1 cellular context compared by ENCODE assay signal in the genomic region with DNA sequence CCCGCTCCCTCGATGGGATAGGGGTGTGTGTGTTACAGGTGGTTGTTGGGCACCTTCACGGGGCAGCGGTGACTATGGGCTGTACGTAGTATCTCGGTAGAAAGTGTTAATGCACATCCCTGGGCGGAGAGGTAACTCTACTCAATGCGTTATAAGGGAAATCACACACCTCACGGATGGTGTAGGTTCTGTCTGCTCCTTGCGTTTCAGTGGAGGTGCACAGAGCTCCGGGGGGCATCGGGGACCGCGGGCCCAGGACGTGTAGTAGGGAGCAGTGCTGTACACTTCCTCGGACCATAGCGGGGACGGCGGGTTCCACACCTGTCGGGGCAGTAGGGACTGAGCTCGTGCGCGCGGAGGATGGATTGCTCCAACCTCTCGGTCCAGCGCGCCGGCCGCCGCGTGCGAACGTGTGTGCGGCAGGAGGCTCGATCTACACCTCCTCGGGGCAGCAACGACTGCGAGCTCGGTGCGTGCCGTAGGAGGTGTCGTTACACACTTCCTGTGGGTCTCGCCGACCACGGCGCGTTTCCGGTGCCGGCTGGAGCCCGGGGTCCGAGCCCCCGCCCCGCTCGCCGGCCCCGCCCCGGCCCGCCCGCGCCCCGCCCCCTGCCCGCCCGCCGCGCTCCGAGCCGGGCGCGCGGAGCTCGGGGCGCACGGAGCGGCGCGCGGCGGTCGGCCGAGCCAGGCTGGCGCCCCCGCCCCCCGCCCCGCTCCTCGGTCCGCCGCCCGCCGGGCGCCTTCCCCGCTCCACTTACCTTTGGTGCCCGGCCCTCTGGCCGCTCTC.
TF ChIP-seq lines count a peak whose summit lies in the region.

A gene with protein sequence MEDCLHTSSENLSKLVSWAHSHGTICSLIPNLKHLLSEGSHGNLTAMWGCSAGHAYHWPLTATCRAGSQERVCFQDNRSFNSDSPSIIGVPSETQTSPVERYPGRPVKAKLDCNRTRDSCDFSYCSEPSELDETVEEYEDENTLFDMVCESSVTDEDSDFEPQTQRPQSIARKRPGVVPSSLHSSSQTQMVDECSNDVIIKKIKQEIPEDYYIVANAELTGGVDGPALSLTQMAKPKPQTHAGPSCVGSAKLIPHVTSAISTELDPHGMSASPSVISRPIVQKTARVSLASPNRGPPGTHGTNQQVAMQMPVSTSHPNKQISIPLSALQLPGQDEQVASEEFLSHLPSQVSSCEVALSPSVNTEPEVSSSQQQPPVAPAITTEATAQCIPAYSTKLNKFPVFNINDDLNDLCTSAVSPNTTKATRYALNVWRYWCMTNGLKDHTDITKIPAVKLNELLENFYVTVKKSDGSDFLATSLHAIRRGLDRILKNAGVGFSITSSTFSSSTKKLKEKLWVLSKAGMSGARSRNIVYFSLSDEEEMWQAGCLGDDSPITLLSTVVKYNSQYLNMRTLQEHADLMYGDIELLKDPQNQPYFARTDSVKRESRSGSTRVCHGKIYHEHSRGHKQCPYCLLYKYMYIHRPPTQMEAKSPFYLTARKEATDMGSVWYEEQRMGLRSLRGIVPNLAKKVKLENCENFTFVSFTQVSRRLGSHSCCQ (plus strand): TSS at position 607 of the 787 bp plus-strand sequence. CDS start 87,254 bp downstream, outside the sequence.

TF ChIP-seq in HEK293, 187 proteins besides CTCF, POLR2A, EP300 and RAD21 (continued from another document and continues in another):
- TF ChIP-seq, protein P1, sequence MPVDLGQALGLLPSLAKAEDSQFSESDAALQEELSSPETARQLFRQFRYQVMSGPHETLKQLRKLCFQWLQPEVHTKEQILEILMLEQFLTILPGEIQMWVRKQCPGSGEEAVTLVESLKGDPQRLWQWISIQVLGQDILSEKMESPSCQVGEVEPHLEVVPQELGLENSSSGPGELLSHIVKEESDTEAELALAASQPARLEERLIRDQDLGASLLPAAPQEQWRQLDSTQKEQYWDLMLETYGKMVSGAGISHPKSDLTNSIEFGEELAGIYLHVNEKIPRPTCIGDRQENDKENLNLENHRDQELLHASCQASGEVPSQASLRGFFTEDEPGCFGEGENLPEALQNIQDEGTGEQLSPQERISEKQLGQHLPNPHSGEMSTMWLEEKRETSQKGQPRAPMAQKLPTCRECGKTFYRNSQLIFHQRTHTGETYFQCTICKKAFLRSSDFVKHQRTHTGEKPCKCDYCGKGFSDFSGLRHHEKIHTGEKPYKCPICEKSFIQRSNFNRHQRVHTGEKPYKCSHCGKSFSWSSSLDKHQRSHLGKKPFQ (tag by site-specific recombination; IDR thresholded peaks at IDR 0.05): no peak
- TF ChIP-seq, protein P2, sequence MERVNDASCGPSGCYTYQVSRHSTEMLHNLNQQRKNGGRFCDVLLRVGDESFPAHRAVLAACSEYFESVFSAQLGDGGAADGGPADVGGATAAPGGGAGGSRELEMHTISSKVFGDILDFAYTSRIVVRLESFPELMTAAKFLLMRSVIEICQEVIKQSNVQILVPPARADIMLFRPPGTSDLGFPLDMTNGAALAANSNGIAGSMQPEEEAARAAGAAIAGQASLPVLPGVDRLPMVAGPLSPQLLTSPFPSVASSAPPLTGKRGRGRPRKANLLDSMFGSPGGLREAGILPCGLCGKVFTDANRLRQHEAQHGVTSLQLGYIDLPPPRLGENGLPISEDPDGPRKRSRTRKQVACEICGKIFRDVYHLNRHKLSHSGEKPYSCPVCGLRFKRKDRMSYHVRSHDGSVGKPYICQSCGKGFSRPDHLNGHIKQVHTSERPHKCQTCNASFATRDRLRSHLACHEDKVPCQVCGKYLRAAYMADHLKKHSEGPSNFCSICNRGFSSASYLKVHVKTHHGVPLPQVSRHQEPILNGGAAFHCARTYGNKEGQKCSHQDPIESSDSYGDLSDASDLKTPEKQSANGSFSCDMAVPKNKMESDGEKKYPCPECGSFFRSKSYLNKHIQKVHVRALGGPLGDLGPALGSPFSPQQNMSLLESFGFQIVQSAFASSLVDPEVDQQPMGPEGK (tag by site-specific recombination; IDR thresholded peaks at IDR 0.05): 0 out of 2 replicates have a peak, but pooled peaks have one; percentile 28
- TF ChIP-seq, protein P3, sequence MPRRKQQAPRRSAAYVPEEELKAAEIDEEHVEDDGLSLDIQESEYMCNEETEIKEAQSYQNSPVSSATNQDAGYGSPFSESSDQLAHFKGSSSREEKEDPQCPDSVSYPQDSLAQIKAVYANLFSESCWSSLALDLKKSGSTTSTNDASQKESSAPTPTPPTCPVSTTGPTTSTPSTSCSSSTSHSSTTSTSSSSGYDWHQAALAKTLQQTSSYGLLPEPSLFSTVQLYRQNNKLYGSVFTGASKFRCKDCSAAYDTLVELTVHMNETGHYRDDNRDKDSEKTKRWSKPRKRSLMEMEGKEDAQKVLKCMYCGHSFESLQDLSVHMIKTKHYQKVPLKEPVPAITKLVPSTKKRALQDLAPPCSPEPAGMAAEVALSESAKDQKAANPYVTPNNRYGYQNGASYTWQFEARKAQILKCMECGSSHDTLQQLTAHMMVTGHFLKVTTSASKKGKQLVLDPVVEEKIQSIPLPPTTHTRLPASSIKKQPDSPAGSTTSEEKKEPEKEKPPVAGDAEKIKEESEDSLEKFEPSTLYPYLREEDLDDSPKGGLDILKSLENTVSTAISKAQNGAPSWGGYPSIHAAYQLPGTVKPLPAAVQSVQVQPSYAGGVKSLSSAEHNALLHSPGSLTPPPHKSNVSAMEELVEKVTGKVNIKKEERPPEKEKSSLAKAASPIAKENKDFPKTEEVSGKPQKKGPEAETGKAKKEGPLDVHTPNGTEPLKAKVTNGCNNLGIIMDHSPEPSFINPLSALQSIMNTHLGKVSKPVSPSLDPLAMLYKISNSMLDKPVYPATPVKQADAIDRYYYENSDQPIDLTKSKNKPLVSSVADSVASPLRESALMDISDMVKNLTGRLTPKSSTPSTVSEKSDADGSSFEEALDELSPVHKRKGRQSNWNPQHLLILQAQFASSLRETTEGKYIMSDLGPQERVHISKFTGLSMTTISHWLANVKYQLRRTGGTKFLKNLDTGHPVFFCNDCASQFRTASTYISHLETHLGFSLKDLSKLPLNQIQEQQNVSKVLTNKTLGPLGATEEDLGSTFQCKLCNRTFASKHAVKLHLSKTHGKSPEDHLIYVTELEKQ (tag by site-specific recombination; IDR thresholded peaks at IDR 0.05; ENCODE audit: borderline replicate concordance): no peak
- TF ChIP-seq, protein P4, sequence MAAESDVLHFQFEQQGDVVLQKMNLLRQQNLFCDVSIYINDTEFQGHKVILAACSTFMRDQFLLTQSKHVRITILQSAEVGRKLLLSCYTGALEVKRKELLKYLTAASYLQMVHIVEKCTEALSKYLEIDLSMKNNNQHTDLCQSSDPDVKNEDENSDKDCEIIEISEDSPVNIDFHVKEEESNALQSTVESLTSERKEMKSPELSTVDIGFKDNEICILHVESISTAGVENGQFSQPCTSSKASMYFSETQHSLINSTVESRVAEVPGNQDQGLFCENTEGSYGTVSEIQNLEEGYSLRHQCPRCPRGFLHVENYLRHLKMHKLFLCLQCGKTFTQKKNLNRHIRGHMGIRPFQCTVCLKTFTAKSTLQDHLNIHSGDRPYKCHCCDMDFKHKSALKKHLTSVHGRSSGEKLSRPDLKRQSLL (tag by site-specific recombination; IDR thresholded peaks at IDR 0.05): no peak
- TF ChIP-seq ZNF561 (tag by site-specific recombination; IDR thresholded peaks at IDR 0.05; ENCODE audit: borderline replicate concordance): no peak
- no peak for TF ChIP-seq ZNF585B (tag by site-specific recombination; IDR thresholded peaks at IDR 0.05)
- TF ChIP-seq ZSCAN23 (tag by site-specific recombination; IDR thresholded peaks at IDR 0.05): no peak
- peak; percentile 77 for TF ChIP-seq GLIS2 (tag by site-specific recombination; IDR thresholded peaks at IDR 0.05)
- peak; percentile 84 for TF ChIP-seq ZNF629 (tag by site-specific recombination; IDR thresholded peaks at IDR 0.05)
- TF ChIP-seq ZNF521 (tag by site-specific recombination; IDR thresholded peaks at IDR 0.05): no peak
- TF ChIP-seq, protein P5, sequence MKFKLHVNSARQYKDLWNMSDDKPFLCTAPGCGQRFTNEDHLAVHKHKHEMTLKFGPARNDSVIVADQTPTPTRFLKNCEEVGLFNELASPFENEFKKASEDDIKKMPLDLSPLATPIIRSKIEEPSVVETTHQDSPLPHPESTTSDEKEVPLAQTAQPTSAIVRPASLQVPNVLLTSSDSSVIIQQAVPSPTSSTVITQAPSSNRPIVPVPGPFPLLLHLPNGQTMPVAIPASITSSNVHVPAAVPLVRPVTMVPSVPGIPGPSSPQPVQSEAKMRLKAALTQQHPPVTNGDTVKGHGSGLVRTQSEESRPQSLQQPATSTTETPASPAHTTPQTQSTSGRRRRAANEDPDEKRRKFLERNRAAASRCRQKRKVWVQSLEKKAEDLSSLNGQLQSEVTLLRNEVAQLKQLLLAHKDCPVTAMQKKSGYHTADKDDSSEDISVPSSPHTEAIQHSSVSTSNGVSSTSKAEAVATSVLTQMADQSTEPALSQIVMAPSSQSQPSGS (tag by site-specific recombination; IDR thresholded peaks at IDR 0.05; ENCODE audit: low read depth): no peak
- TF ChIP-seq ZNF623 (tag by site-specific recombination; IDR thresholded peaks at IDR 0.05): no peak
- TF ChIP-seq ZNF660 (tag by site-specific recombination; IDR thresholded peaks at IDR 0.05): 0 out of 2 replicates have a peak, but pooled peaks have one; percentile 16
- no peak for TF ChIP-seq ZNF544 (tag by site-specific recombination; IDR thresholded peaks at IDR 0.05)
- no peak for TF ChIP-seq GLI4 (tag by site-specific recombination; IDR thresholded peaks at IDR 0.05)
- TF ChIP-seq, protein P6, sequence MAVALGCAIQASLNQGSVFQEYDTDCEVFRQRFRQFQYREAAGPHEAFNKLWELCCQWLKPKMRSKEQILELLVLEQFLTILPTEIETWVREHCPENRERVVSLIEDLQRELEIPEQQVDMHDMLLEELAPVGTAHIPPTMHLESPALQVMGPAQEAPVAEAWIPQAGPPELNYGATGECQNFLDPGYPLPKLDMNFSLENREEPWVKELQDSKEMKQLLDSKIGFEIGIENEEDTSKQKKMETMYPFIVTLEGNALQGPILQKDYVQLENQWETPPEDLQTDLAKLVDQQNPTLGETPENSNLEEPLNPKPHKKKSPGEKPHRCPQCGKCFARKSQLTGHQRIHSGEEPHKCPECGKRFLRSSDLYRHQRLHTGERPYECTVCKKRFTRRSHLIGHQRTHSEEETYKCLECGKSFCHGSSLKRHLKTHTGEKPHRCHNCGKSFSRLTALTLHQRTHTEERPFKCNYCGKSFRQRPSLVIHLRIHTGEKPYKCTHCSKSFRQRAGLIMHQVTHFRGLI (tag by site-specific recombination; IDR thresholded peaks at IDR 0.05): no peak
- TF ChIP-seq ZNF311 (tag by site-specific recombination; IDR thresholded peaks at IDR 0.05; ENCODE audit: borderline replicate concordance): no peak
- no peak for TF ChIP-seq ZNF664 (tag by site-specific recombination; IDR thresholded peaks at IDR 0.05)
- TF ChIP-seq, protein P7, sequence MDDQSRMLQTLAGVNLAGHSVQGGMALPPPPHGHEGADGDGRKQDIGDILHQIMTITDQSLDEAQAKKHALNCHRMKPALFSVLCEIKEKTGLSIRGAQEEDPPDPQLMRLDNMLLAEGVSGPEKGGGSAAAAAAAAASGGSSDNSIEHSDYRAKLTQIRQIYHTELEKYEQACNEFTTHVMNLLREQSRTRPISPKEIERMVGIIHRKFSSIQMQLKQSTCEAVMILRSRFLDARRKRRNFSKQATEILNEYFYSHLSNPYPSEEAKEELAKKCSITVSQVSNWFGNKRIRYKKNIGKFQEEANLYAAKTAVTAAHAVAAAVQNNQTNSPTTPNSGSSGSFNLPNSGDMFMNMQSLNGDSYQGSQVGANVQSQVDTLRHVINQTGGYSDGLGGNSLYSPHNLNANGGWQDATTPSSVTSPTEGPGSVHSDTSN (CRISPR knock-in tag; IDR thresholded peaks at IDR 0.05): peak; percentile 78; the same call in 1 of the 2 replicates
- TF ChIP-seq SETDB1 (IDR thresholded peaks at IDR 0.05; ENCODE audit: insufficient read length, low read length): no peak
- TF ChIP-seq, protein P8, sequence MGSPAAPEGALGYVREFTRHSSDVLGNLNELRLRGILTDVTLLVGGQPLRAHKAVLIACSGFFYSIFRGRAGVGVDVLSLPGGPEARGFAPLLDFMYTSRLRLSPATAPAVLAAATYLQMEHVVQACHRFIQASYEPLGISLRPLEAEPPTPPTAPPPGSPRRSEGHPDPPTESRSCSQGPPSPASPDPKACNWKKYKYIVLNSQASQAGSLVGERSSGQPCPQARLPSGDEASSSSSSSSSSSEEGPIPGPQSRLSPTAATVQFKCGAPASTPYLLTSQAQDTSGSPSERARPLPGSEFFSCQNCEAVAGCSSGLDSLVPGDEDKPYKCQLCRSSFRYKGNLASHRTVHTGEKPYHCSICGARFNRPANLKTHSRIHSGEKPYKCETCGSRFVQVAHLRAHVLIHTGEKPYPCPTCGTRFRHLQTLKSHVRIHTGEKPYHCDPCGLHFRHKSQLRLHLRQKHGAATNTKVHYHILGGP (tag by site-specific recombination; IDR thresholded peaks at IDR 0.05): no peak
- peak; percentile 92 for TF ChIP-seq GLIS1 (tag by site-specific recombination; IDR thresholded peaks at IDR 0.05)
- TF ChIP-seq ZIC2 (tag by site-specific recombination; IDR thresholded peaks at IDR 0.05): peak; percentile 21; the same call in 1 of the 2 replicates
- TF ChIP-seq ZNF214 (tag by site-specific recombination; IDR thresholded peaks at IDR 0.05; ENCODE audit: borderline replicate concordance): no peak
- peak; percentile 89 for TF ChIP-seq ZNF501 (tag by site-specific recombination; IDR thresholded peaks at IDR 0.05)
- peak; percentile 45; the same call in 1 of the 2 replicates for TF ChIP-seq SP3 (tag by site-specific recombination; IDR thresholded peaks at IDR 0.05)
- TF ChIP-seq, protein P9, sequence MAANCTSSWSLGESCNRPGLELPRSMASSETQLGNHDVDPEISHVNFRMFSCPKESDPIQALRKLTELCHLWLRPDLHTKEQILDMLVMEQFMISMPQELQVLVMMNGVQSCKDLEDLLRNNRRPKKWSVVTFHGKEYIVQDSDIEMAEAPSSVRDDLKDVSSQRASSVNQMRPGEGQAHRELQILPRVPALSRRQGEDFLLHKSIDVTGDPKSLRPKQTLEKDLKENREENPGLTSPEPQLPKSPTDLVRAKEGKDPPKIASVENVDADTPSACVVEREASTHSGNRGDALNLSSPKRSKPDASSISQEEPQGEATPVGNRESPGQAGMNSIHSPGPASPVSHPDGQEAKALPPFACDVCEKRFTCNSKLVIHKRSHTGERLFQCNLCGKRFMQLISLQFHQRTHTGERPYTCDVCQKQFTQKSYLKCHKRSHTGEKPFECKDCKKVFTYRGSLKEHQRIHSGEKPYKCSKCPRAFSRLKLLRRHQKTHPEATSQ (tag by site-specific recombination; IDR thresholded peaks at IDR 0.05): 0 out of 2 replicates have a peak, but pooled peaks have one; percentile 52
- no peak for TF ChIP-seq GLI2 (tag by site-specific recombination; IDR thresholded peaks at IDR 0.05; ENCODE audit: borderline replicate concordance, low read depth)
- TF ChIP-seq PRDM1 (tag by site-specific recombination; IDR thresholded peaks at IDR 0.05): no peak
- TF ChIP-seq KLF10 (tag by site-specific recombination; IDR thresholded peaks at IDR 0.05): no peak
- TF ChIP-seq ZNF302 (tag by site-specific recombination; IDR thresholded peaks at IDR 0.05; ENCODE audit: low read depth): no peak
- TF ChIP-seq ZNF416 (tag by site-specific recombination; IDR thresholded peaks at IDR 0.05): no peak
- TF ChIP-seq OSR2 (tag by site-specific recombination; IDR thresholded peaks at IDR 0.05): no peak
- no peak for TF ChIP-seq HOXA7 (CRISPR knock-in tag; IDR thresholded peaks at IDR 0.05; ENCODE audit: borderline replicate concordance)
